ENCODE assay signal across 19 cellular contexts in the genomic region with DNA sequence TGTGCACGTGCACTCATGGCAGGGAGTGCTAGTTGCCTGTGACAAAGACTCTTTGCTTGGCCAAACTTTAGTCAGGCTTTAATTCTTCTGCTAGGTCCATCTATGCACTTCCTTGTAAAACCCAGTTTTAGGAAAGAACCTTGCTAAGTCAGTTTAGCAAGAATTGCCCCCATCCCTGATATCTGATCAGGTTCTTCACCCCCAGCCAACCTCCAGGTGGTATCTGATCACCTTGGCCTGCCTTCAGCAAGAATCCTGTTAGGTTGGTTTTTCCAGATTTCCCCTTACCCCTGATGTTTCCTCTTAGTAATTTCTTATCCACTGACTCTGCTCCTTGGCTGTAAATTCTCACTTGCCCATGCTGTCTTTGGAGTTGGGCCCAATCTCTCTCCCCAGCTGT. TPM values are rescaled to one million over a fixed set of nuclear protein-coding genes. Genes with fewer than 3 reads are reported as not detected.
DNase-seq lines count a peak whose midpoint lies in the region; ATAC-seq and TF ChIP-seq lines count a peak whose summit lies in the region.
"Had no signal": no experiment of that assay in that cellular context is flagged by ENCODE, and none has a peak within 500 bp of the region (broad histone marks: within the 10 kb centered on the region; RNA-seq: fewer than 3 reads in every experiment).

No MANE protein-coding gene starts in this region.

- CTCF ChIA-PET in Caco-2 (lab: Charles Lee): no interaction called here
- CTCF ChIA-PET in PC-9 (lab: Charles Lee): no interaction called here

- no peaks in the 10 kb centered on the region for H3K9me3 ChIP-seq in Caco-2
- no peaks in the 10 kb centered on the region for H3K9me3 ChIP-seq in PC-9 (ENCODE audit: insufficient read depth, low read depth)
- no peaks in the 10 kb centered on the region for H3K9me3 ChIP-seq in gastrocnemius medialis
- H3K9me3 ChIP-seq: SJSA1 had no signal

- H3K4me3 ChIP-seq in Caco-2 (ENCODE audit: low read depth, low read length) (no peak overlapping the region), PC-9 (no peak overlapping the region), gastrocnemius medialis (no peak overlapping the region)
- H3K4me3 ChIP-seq: SJSA1 had no signal

- H3K36me3 Mint-ChIP-seq in Caco-2 (ENCODE audit: insufficient read depth, unreplicated experiment) (peaks cover 12% of the 10 kb centered on the region), memory B cell (peaks cover 18% of the 10 kb centered on the region)

- no peak for TF ChIP-seq CTCF in Caco-2 (IDR thresholded peaks at IDR 0.05; ENCODE audit: insufficient read depth in 1 of 2, low read depth in 1 of 2, low read length in 1 of 2, severe bottlenecking in 1 of 2, unreplicated experiment in 1 of 2)
- TF ChIP-seq CTCF in PC-9 (conservative IDR thresholded peaks at IDR 0.05): no peak
- TF ChIP-seq CTCF in gastrocnemius medialis (IDR thresholded peaks at IDR 0.05 in 4 of 5, conservative IDR thresholded peaks at IDR 0.05 in 1 of 5): no peak

- H3K36me3 ChIP-seq in Caco-2 (ENCODE audit: control insufficient read depth, insufficient read depth, low read length) (no peaks in the 10 kb centered on the region), PC-9 (ENCODE audit: low read depth) (peaks cover 4% of the 10 kb centered on the region; the same call in 1 of the 2 replicates), gastrocnemius medialis (no peaks in the 10 kb centered on the region)
- H3K36me3 ChIP-seq: SJSA1 had no signal

- H3F3A ChIP-seq in PC-9 (ENCODE audit: insufficient read depth, low read depth): no peaks in the 10 kb centered on the region; the same call in 1 of the 2 replicates

- no peak for TF ChIP-seq POLR2A in gastrocnemius medialis (IDR thresholded peaks at IDR 0.05)

- intact Hi-C loops in Caco-2 (cut with micrococcal nuclease; ENCODE audit: unreplicated experiment) (no loop called here), PC-9 (cut with micrococcal nuclease; ENCODE audit: unreplicated experiment) (no loop called here), gastrocnemius medialis (cut with DNase I; ENCODE audit: low total_unique reads) (no loop called here)

- in situ Hi-C loops in gastrocnemius medialis (cut with MboI; ENCODE audit: low sequenced_read_pairs in 4 of 4): loop anchor here in 1 of 4 donors (25.0 kb wide), 1 partner anchor 398 kb away; a partner anchor contains a TSS

- H3K27ac ChIP-seq in PC-9 (no peak overlapping the region; the same call in 1 of the 2 replicates), gastrocnemius medialis (peak overlapping the region; percentile 10 to 66 (median 48))
- H3K27ac ChIP-seq: SJSA1 had no signal

- no TSS peak for BruUV-seq in Caco-2 (replicated peaks; lab: Mats Ljungman, UMichigan)
- BruUV-seq in PC-9 (replicated peaks; lab: Mats Ljungman, UMichigan): no TSS peak

- no peaks in the 10 kb centered on the region for H3K9me2 ChIP-seq in PC-9 (ENCODE audit: insufficient read depth)

- ATAC-seq in memory B cell (ENCODE audit: low read depth) (no peak), gastrocnemius medialis (no peak), HG03139 (IDR thresholded peaks at IDR 0.05; ENCODE audit: unreplicated experiment) (no peak)
- ATAC-seq: Right ventricle myocardium inferior had no signal

- H3K9me3 Mint-ChIP-seq in Caco-2 (ENCODE audit: unreplicated experiment) (no peaks in the 10 kb centered on the region), memory B cell (no peaks in the 10 kb centered on the region)
- H3K9me3 Mint-ChIP-seq: CD4-positive, alpha-beta T cell; IgD-negative memory B cell had no signal

- H2AFZ ChIP-seq in PC-9: no peak overlapping the region

- H3K4me1 Mint-ChIP-seq in Caco-2 (ENCODE audit: low read depth, unreplicated experiment) (peaks cover 30% of the 10 kb centered on the region), memory B cell (peaks cover 5% of the 10 kb centered on the region)

- H3K4me3 Mint-ChIP-seq in Caco-2 (ENCODE audit: unreplicated experiment): peak overlapping the region; percentile 17
- no peak overlapping the region for H3K4me3 Mint-ChIP-seq in memory B cell
- H3K4me3 Mint-ChIP-seq: CD4-positive, alpha-beta T cell; IgD-negative memory B cell had no signal

- H3K27ac Mint-ChIP-seq in Caco-2 (ENCODE audit: unreplicated experiment): peak overlapping the region; percentile 77
- peak overlapping the region; percentile 67 for H3K27ac Mint-ChIP-seq in memory B cell
- H3K27ac Mint-ChIP-seq: CD4-positive, alpha-beta T cell had no signal

- DNase-seq in Caco-2 (no peak), PC-9 (peak; percentile 14 to 59), memory B cell (ENCODE audit: low spot score in 2 of 2) (no peak), gastrocnemius medialis (no peak), HPDE6-E6E7 (ENCODE audit: extremely low spot score) (no peak), KG1 (lab: John Stamatoyannopoulos, UW) (no peak)
- DNase-seq: CD4-positive, alpha-beta T cell; DMS153; GOT3; HCEC 1CT; Karpas-422; NCI-H1417 treated with DMSO at 0.1 percent for 48 hours; NCI-H187; NCI-H446; NCI-H526 had no signal

- H3K79me2 ChIP-seq in PC-9 (ENCODE audit: low read depth): no peaks in the 10 kb centered on the region

- H3K4me1 ChIP-seq in Caco-2 (peaks cover 47% of the 10 kb centered on the region), PC-9 (replicated peaks; ENCODE audit: insufficient read depth) (peaks cover 25% of the 10 kb centered on the region), gastrocnemius medialis (peaks cover 38 to 41% of the 10 kb centered on the region in 2 donors)
- H3K4me1 ChIP-seq: SJSA1 had no signal

- H3K27me3 Mint-ChIP-seq in Caco-2 (ENCODE audit: insufficient read depth, unreplicated experiment): no peaks in the 10 kb centered on the region
- H3K27me3 Mint-ChIP-seq in memory B cell: no peaks in the 10 kb centered on the region
- H3K27me3 Mint-ChIP-seq: CD4-positive, alpha-beta T cell; IgD-negative memory B cell had no signal

- POLR2A ChIA-PET in Caco-2 (lab: Charles Lee): no interaction called here
- POLR2A ChIA-PET in PC-9 (lab: Charles Lee; ENCODE audit: unreplicated experiment): interaction anchor here (0.6 to 0.7 kb wide), 2 partner anchors 87 to 236 kb away, joined by 3 read pairs; no protein-coding TSS in a partner anchor

- H3K4me2 ChIP-seq in PC-9: peak overlapping the region; percentile 30

- no peaks in the 10 kb centered on the region for H4K20me1 ChIP-seq in PC-9 (ENCODE audit: insufficient read depth)

- no peaks in the 10 kb centered on the region for H3K27me3 ChIP-seq in Caco-2 (replicated peaks; ENCODE audit: control insufficient read depth, insufficient read depth, low read length)
- no peaks in the 10 kb centered on the region for H3K27me3 ChIP-seq in PC-9 (ENCODE audit: insufficient read depth, low read depth)
- H3K27me3 ChIP-seq in gastrocnemius medialis: no peaks in the 10 kb centered on the region
- H3K27me3 ChIP-seq: SJSA1 had no signal

RNA-seq across cellular contexts. Expression of a gene that starts 8.4 kb away (rescaled TPM):
- total RNA-seq in Caco-2 (2022) (9.9 and 13.1 TPM in 2 replicates), PC-9 (2021) (8.9 and 10.9 TPM in 2 replicates), gastrocnemius medialis (10 to 100 TPM; 14.5 to 30.7 (median 17.0) TPM)

RNA-seq across cellular contexts. Expression of a gene that starts 9.6 kb away (rescaled TPM):
- 35.0 and 41.6 TPM in 2 replicates for total RNA-seq in Caco-2 (2022)
- total RNA-seq in PC-9 (2021): 24.0 and 28.1 TPM in 2 replicates
- total RNA-seq in gastrocnemius medialis: 10 to 100 TPM; 29.0 to 81.7 (median 44.8) TPM

Comparison
In these comparisons a context has a peak if more than half of its experiments do, and no peak if none do; other contexts are left out.
1. DNase-seq: peak in PC-9 (2 of 2); none in Caco-2 (0 of 2), memory B cell (0 of 2), gastrocnemius medialis (0 of 2), HPDE6-E6E7 (single experiment) and KG1 (single experiment).